1 cellular context compared by ENCODE assay signal in the genomic region with DNA sequence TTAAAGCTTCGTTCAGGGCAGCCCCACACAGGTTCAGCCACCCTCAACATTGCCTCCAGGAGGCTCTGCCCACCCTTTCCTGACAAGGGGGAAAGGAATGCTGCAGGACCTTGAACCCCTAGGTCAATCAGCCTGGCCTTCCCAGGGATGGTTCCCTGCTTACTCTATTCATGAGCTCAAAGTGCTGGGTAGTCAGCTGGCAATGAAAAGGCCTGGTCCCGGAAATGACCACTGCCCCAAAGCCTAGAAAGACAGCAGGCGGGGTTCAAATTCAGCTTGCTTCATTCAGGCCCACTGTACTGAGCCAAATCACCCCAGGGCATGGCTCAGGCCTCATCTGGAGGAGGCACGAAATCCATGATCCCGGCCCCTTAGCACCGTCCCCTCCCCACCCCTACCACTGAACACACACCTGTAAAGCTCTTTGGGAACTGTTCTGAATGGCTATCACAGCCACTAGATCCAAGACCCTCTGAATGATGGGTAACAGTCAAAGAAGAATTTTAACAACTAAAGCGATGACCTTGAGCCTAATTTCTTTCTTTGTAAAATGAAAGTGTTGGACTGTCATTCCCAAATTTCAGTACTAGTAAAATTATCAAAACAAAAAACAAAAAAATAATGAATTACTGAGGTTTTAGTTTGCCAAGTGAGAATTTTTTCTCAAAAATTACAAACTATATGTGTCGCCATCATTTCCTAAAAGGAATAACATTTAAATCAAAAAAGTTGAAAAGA.
A peak's percentile ranks its signal among the peaks of the same experiment; 100 is the strongest.
TF ChIP-seq lines count a peak whose summit lies in the region.

No MANE protein-coding gene starts in this region.

TF ChIP-seq in HepG2, 621 proteins besides CTCF, POLR2A, EP300 and RAD21 (continued from another document and continues in another):
- TF ChIP-seq, protein P1, sequence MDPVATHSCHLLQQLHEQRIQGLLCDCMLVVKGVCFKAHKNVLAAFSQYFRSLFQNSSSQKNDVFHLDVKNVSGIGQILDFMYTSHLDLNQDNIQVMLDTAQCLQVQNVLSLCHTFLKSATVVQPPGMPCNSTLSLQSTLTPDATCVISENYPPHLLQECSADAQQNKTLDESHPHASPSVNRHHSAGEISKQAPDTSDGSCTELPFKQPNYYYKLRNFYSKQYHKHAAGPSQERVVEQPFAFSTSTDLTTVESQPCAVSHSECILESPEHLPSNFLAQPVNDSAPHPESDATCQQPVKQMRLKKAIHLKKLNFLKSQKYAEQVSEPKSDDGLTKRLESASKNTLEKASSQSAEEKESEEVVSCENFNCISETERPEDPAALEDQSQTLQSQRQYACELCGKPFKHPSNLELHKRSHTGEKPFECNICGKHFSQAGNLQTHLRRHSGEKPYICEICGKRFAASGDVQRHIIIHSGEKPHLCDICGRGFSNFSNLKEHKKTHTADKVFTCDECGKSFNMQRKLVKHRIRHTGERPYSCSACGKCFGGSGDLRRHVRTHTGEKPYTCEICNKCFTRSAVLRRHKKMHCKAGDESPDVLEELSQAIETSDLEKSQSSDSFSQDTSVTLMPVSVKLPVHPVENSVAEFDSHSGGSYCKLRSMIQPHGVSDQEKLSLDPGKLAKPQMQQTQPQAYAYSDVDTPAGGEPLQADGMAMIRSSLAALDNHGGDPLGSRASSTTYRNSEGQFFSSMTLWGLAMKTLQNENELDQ (CRISPR knock-in tag; IDR thresholded peaks at IDR 0.05; ENCODE audit: borderline replicate concordance): no peak
- TF ChIP-seq, protein P2, sequence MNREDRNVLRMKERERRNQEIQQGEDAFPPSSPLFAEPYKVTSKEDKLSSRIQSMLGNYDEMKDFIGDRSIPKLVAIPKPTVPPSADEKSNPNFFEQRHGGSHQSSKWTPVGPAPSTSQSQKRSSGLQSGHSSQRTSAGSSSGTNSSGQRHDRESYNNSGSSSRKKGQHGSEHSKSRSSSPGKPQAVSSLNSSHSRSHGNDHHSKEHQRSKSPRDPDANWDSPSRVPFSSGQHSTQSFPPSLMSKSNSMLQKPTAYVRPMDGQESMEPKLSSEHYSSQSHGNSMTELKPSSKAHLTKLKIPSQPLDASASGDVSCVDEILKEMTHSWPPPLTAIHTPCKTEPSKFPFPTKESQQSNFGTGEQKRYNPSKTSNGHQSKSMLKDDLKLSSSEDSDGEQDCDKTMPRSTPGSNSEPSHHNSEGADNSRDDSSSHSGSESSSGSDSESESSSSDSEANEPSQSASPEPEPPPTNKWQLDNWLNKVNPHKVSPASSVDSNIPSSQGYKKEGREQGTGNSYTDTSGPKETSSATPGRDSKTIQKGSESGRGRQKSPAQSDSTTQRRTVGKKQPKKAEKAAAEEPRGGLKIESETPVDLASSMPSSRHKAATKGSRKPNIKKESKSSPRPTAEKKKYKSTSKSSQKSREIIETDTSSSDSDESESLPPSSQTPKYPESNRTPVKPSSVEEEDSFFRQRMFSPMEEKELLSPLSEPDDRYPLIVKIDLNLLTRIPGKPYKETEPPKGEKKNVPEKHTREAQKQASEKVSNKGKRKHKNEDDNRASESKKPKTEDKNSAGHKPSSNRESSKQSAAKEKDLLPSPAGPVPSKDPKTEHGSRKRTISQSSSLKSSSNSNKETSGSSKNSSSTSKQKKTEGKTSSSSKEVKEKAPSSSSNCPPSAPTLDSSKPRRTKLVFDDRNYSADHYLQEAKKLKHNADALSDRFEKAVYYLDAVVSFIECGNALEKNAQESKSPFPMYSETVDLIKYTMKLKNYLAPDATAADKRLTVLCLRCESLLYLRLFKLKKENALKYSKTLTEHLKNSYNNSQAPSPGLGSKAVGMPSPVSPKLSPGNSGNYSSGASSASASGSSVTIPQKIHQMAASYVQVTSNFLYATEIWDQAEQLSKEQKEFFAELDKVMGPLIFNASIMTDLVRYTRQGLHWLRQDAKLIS (CRISPR knock-in tag; IDR thresholded peaks at IDR 0.05): no peak
- TF ChIP-seq ZNF343 (CRISPR knock-in tag; IDR thresholded peaks at IDR 0.05) (no peak), IKZF4 (CRISPR knock-in tag; IDR thresholded peaks at IDR 0.05; ENCODE audit: borderline replicate concordance, low read depth, not compliant biosample characterization) (no peak), SMYD3 (CRISPR knock-in tag; IDR thresholded peaks at IDR 0.05) (peak; percentile 45; the same call in 1 of the 2 replicates), FOXO1 (CRISPR knock-in tag; IDR thresholded peaks at IDR 0.05) (peak; percentile 76), ZFY (CRISPR knock-in tag; IDR thresholded peaks at IDR 0.05) (peak; percentile 85), ZNF652 (CRISPR knock-in tag; IDR thresholded peaks at IDR 0.05; ENCODE audit: borderline replicate concordance, low read depth) (peak; percentile 75), NFE2 (CRISPR knock-in tag; IDR thresholded peaks at IDR 0.05) (no peak), MYNN (CRISPR knock-in tag; IDR thresholded peaks at IDR 0.05; ENCODE audit: low read depth) (no peak; the same call in 1 of the 2 replicates), NFATC3 (CRISPR knock-in tag; IDR thresholded peaks at IDR 0.05) (no peak), ISX (CRISPR knock-in tag; conservative IDR thresholded peaks at IDR 0.05) (no peak), ARHGAP35 (CRISPR knock-in tag; IDR thresholded peaks at IDR 0.05; ENCODE audit: borderline replicate concordance) (no peak), ZNF792 (CRISPR knock-in tag; IDR thresholded peaks at IDR 0.05) (peak; percentile 64; the same call in 1 of the 2 replicates), KLF9 (CRISPR knock-in tag; IDR thresholded peaks at IDR 0.05; ENCODE audit: low read depth) (no peak), ZNF564 (CRISPR knock-in tag; IDR thresholded peaks at IDR 0.05) (no peak)
- TF ChIP-seq, protein P3, sequence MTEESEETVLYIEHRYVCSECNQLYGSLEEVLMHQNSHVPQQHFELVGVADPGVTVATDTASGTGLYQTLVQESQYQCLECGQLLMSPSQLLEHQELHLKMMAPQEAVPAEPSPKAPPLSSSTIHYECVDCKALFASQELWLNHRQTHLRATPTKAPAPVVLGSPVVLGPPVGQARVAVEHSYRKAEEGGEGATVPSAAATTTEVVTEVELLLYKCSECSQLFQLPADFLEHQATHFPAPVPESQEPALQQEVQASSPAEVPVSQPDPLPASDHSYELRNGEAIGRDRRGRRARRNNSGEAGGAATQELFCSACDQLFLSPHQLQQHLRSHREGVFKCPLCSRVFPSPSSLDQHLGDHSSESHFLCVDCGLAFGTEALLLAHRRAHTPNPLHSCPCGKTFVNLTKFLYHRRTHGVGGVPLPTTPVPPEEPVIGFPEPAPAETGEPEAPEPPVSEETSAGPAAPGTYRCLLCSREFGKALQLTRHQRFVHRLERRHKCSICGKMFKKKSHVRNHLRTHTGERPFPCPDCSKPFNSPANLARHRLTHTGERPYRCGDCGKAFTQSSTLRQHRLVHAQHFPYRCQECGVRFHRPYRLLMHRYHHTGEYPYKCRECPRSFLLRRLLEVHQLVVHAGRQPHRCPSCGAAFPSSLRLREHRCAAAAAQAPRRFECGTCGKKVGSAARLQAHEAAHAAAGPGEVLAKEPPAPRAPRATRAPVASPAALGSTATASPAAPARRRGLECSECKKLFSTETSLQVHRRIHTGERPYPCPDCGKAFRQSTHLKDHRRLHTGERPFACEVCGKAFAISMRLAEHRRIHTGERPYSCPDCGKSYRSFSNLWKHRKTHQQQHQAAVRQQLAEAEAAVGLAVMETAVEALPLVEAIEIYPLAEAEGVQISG (CRISPR knock-in tag; IDR thresholded peaks at IDR 0.05): peak; percentile 69
- TF ChIP-seq, protein P4, sequence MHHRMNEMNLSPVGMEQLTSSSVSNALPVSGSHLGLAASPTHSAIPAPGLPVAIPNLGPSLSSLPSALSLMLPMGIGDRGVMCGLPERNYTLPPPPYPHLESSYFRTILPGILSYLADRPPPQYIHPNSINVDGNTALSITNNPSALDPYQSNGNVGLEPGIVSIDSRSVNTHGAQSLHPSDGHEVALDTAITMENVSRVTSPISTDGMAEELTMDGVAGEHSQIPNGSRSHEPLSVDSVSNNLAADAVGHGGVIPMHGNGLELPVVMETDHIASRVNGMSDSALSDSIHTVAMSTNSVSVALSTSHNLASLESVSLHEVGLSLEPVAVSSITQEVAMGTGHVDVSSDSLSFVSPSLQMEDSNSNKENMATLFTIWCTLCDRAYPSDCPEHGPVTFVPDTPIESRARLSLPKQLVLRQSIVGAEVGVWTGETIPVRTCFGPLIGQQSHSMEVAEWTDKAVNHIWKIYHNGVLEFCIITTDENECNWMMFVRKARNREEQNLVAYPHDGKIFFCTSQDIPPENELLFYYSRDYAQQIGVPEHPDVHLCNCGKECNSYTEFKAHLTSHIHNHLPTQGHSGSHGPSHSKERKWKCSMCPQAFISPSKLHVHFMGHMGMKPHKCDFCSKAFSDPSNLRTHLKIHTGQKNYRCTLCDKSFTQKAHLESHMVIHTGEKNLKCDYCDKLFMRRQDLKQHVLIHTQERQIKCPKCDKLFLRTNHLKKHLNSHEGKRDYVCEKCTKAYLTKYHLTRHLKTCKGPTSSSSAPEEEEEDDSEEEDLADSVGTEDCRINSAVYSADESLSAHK (CRISPR knock-in tag; IDR thresholded peaks at IDR 0.05; ENCODE audit: borderline replicate concordance): no peak
- TF ChIP-seq, protein P5, sequence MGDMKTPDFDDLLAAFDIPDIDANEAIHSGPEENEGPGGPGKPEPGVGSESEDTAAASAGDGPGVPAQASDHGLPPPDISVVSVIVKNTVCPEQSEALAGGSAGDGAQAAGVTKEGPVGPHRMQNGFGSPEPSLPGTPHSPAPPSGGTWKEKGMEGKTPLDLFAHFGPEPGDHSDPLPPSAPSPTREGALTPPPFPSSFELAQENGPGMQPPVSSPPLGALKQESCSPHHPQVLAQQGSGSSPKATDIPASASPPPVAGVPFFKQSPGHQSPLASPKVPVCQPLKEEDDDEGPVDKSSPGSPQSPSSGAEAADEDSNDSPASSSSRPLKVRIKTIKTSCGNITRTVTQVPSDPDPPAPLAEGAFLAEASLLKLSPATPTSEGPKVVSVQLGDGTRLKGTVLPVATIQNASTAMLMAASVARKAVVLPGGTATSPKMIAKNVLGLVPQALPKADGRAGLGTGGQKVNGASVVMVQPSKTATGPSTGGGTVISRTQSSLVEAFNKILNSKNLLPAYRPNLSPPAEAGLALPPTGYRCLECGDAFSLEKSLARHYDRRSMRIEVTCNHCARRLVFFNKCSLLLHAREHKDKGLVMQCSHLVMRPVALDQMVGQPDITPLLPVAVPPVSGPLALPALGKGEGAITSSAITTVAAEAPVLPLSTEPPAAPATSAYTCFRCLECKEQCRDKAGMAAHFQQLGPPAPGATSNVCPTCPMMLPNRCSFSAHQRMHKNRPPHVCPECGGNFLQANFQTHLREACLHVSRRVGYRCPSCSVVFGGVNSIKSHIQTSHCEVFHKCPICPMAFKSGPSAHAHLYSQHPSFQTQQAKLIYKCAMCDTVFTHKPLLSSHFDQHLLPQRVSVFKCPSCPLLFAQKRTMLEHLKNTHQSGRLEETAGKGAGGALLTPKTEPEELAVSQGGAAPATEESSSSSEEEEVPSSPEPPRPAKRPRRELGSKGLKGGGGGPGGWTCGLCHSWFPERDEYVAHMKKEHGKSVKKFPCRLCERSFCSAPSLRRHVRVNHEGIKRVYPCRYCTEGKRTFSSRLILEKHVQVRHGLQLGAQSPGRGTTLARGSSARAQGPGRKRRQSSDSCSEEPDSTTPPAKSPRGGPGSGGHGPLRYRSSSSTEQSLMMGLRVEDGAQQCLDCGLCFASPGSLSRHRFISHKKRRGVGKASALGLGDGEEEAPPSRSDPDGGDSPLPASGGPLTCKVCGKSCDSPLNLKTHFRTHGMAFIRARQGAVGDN (CRISPR knock-in tag; IDR thresholded peaks at IDR 0.05): peak; percentile 68
- TF ChIP-seq, protein P6, sequence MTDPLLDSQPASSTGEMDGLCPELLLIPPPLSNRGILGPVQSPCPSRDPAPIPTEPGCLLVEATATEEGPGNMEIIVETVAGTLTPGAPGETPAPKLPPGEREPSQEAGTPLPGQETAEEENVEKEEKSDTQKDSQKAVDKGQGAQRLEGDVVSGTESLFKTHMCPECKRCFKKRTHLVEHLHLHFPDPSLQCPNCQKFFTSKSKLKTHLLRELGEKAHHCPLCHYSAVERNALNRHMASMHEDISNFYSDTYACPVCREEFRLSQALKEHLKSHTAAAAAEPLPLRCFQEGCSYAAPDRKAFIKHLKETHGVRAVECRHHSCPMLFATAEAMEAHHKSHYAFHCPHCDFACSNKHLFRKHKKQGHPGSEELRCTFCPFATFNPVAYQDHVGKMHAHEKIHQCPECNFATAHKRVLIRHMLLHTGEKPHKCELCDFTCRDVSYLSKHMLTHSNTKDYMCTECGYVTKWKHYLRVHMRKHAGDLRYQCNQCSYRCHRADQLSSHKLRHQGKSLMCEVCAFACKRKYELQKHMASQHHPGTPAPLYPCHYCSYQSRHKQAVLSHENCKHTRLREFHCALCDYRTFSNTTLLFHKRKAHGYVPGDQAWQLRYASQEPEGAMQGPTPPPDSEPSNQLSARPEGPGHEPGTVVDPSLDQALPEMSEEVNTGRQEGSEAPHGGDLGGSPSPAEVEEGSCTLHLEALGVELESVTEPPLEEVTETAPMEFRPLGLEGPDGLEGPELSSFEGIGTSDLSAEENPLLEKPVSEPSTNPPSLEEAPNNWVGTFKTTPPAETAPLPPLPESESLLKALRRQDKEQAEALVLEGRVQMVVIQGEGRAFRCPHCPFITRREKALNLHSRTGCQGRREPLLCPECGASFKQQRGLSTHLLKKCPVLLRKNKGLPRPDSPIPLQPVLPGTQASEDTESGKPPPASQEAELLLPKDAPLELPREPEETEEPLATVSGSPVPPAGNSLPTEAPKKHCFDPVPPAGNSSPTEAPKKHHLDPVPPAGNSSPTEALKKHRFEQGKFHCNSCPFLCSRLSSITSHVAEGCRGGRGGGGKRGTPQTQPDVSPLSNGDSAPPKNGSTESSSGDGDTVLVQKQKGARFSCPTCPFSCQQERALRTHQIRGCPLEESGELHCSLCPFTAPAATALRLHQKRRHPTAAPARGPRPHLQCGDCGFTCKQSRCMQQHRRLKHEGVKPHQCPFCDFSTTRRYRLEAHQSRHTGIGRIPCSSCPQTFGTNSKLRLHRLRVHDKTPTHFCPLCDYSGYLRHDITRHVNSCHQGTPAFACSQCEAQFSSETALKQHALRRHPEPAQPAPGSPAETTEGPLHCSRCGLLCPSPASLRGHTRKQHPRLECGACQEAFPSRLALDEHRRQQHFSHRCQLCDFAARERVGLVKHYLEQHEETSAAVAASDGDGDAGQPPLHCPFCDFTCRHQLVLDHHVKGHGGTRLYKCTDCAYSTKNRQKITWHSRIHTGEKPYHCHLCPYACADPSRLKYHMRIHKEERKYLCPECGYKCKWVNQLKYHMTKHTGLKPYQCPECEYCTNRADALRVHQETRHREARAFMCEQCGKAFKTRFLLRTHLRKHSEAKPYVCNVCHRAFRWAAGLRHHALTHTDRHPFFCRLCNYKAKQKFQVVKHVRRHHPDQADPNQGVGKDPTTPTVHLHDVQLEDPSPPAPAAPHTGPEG (CRISPR knock-in tag; IDR thresholded peaks at IDR 0.05): no peak
- TF ChIP-seq, protein P7, sequence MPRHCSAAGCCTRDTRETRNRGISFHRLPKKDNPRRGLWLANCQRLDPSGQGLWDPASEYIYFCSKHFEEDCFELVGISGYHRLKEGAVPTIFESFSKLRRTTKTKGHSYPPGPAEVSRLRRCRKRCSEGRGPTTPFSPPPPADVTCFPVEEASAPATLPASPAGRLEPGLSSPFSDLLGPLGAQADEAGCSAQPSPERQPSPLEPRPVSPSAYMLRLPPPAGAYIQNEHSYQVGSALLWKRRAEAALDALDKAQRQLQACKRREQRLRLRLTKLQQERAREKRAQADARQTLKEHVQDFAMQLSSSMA (CRISPR knock-in tag; IDR thresholded peaks at IDR 0.05): no peak
